ENCODE assay signal across 1 cellular context in genomic region chr19:48595171-48595570, GRCh38.
TF ChIP-seq lines count a peak whose summit lies in the region.

No MANE protein-coding gene starts in this region.

TF ChIP-seq in HepG2, 621 proteins besides CTCF, POLR2A, EP300 and RAD21:
- TF ChIP-seq ZNF496 (CRISPR knock-in tag; IDR thresholded peaks at IDR 0.05; ENCODE audit: insufficient replicate concordance) = no peak
- peak; percentile 86 for TF ChIP-seq ZNF768 (CRISPR knock-in tag; IDR thresholded peaks at IDR 0.05)
- TF ChIP-seq LCORL (IDR thresholded peaks at IDR 0.05) = no peak
- no peak for TF ChIP-seq LCORL (CRISPR knock-in tag; IDR thresholded peaks at IDR 0.05)
- no peak for TF ChIP-seq HOXA7 (CRISPR knock-in tag; IDR thresholded peaks at IDR 0.05)
- TF ChIP-seq ZNF646 (CRISPR knock-in tag; IDR thresholded peaks at IDR 0.05) = no peak
- no peak for TF ChIP-seq ZNF318 (CRISPR knock-in tag; IDR thresholded peaks at IDR 0.05)
